ENCODE assay signal across 1 cellular context in genomic region chr11:96155627-96156378, GRCh38.
TF ChIP-seq lines count a peak whose summit lies in the region.

No MANE protein-coding gene starts in this region.

TF ChIP-seq in HepG2, 621 proteins besides CTCF, POLR2A, EP300 and RAD21 (continued from another document and continues in another):
- TF ChIP-seq ZNF407 (CRISPR knock-in tag; IDR thresholded peaks at IDR 0.05; ENCODE audit: not compliant biosample characterization): no peak
- no peak for TF ChIP-seq DZIP1 (CRISPR knock-in tag; IDR thresholded peaks at IDR 0.05)
- TF ChIP-seq CENPBD1 (CRISPR knock-in tag; IDR thresholded peaks at IDR 0.05; ENCODE audit: borderline replicate concordance, low read depth): no peak
- 0 out of 2 replicates have a peak, but pooled peaks have one; percentile 17 for TF ChIP-seq ZNF574 (CRISPR knock-in tag; IDR thresholded peaks at IDR 0.05)
- no peak for TF ChIP-seq LRRFIP1 (CRISPR knock-in tag; conservative IDR thresholded peaks at IDR 0.05)
- peak; percentile 6; the same call in 1 of the 2 replicates for TF ChIP-seq SMC3 (IDR thresholded peaks at IDR 0.05; ENCODE audit: low read length)
- TF ChIP-seq PTBP1 (IDR thresholded peaks at IDR 0.05; ENCODE audit: low read depth, low read length, poor library complexity, severe bottlenecking): no peak
- TF ChIP-seq RBAK (CRISPR knock-in tag; IDR thresholded peaks at IDR 0.05): no peak
- TF ChIP-seq KDM5B (CRISPR knock-in tag; IDR thresholded peaks at IDR 0.05; ENCODE audit: borderline replicate concordance): no peak
- TF ChIP-seq ZNF484 (CRISPR knock-in tag; IDR thresholded peaks at IDR 0.05; ENCODE audit: borderline replicate concordance, low read depth): no peak
- TF ChIP-seq ZNF891 (CRISPR knock-in tag; IDR thresholded peaks at IDR 0.05): no peak
- no peak for TF ChIP-seq GABPA (IDR thresholded peaks at IDR 0.05; ENCODE audit: low read depth, low read length)
- TF ChIP-seq GABPA (CRISPR knock-in tag; IDR thresholded peaks at IDR 0.05; ENCODE audit: low read depth): peak; percentile 49
- TF ChIP-seq HMGA1 (CRISPR knock-in tag; conservative IDR thresholded peaks at IDR 0.05): no peak
- TF ChIP-seq ZBTB14 (CRISPR knock-in tag; IDR thresholded peaks at IDR 0.05): no peak
- TF ChIP-seq RARG (CRISPR knock-in tag; IDR thresholded peaks at IDR 0.05; ENCODE audit: low read depth): no peak
- TF ChIP-seq ZNF20 (CRISPR knock-in tag; IDR thresholded peaks at IDR 0.05): no peak
- TF ChIP-seq ATRX (CRISPR knock-in tag; IDR thresholded peaks at IDR 0.05; ENCODE audit: borderline replicate concordance): no peak
- no peak for TF ChIP-seq ZMYM2 (CRISPR knock-in tag; IDR thresholded peaks at IDR 0.05)
- no peak for TF ChIP-seq HMGXB4 (CRISPR knock-in tag; IDR thresholded peaks at IDR 0.05; ENCODE audit: borderline replicate concordance in 1 of 2, low read depth in 1 of 2)
- no peak for TF ChIP-seq ZBTB25 (CRISPR knock-in tag; IDR thresholded peaks at IDR 0.05)
- peak; percentile 64; the same call in 1 of the 2 replicates for TF ChIP-seq MYC (CRISPR knock-in tag; IDR thresholded peaks at IDR 0.05; ENCODE audit: borderline replicate concordance)
- peak; percentile 8; the same call in 1 of the 2 replicates for TF ChIP-seq ZBTB20 (CRISPR knock-in tag; IDR thresholded peaks at IDR 0.05; ENCODE audit: borderline replicate concordance, low read depth)
- peak; percentile 23; the same call in 1 of the 2 replicates for TF ChIP-seq ARID4A (CRISPR knock-in tag; IDR thresholded peaks at IDR 0.05; ENCODE audit: borderline replicate concordance)
- no peak for TF ChIP-seq MXI1 (IDR thresholded peaks at IDR 0.05; ENCODE audit: borderline replicate concordance, low read depth, low read length)
- no peak for TF ChIP-seq ZNF552 (CRISPR knock-in tag; IDR thresholded peaks at IDR 0.05; ENCODE audit: borderline replicate concordance)
- no peak for TF ChIP-seq HCFC1 (IDR thresholded peaks at IDR 0.05; ENCODE audit: low read depth, low read length)
